Comparison of ENCODE assay signal across 8 cellular contexts in the genomic region with DNA sequence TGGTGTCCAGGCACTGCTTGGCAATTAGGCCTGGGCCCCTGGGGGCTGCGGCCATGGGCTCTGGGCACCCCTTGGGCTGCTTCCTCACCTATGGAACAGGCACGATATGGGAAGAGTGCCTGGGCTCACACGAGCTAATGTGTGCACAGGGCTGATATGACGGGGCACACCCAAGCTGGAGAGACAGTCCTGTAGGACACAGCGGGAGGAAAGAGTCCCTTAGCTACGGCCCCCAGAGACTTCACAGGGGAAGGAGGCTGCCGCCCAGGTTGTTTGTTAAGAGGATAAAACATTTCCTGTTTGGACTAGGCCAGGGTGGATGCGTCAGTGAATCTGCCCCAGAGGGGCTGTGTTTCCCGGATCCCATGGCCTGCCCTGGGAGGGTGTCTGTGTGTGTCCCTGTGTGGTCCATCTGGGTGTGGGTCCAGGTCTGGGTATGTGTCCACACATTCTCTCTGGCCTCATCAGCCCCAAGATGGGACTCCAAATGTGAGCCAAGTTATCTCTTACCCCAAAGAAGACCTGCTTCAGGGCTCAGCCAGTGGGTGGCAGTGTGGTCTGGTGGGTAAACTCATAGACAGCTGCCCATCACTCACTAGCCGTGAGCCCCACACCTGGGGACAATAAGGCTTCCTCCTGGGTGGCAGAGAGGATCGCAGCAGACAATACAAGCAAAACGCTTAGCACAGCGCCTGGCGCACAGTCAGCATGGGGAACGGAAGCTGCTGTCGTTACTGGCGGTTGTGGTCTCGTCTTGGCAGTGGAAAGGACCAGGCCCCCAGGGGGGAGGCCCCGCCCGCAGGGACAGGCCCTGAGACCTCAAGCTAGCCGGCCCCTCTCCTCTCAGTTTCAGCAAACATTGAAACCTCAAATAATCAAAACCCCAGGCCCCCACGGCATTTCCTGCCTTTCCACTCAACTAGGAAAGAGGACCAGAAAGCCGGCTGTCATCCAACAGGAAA. TPM values are rescaled to one million over a fixed set of nuclear protein-coding genes. Genes with fewer than 3 reads are reported as not detected.
DNase-seq lines count a peak whose midpoint lies in the region; ATAC-seq and TF ChIP-seq lines count a peak whose summit lies in the region.

No MANE protein-coding gene starts in this region.

- WGBS in spleen, 5 donors, result 5 to 11% (median 9%) methylated on average over 18 to 23 of the region's 23 CpGs

- peaks cover 3% of the 10 kb centered on the region for H3K4me1 Mint-ChIP-seq in glutamatergic neuron (ENCODE audit: low read depth, unreplicated experiment)

- TF ChIP-seq CTCF in glutamatergic neuron (IDR thresholded peaks at IDR 0.05; ENCODE audit: partially characterized antibody, unreplicated experiment) (no peak), spleen (IDR thresholded peaks at IDR 0.05 in 8 of 11, conservative IDR thresholded peaks at IDR 0.05 in 3 of 11) (peak in 7 of 11 experiments; percentile 14 to 34 (median 30))

- H3K36me3 Mint-ChIP-seq in glutamatergic neuron (ENCODE audit: unreplicated experiment), result no peaks in the 10 kb centered on the region

- H3K4me1 ChIP-seq in spleen, result peaks cover 33 to 66% (median 52%) of the 10 kb centered on the region in 6 donors

- peak overlapping the region in 1 of 8 donors; percentile 36 for H3K4me3 ChIP-seq in spleen

- H3K27ac ChIP-seq in spleen, result peak overlapping the region; percentile 60 to 91 (median 82)

- H3K9me3 Mint-ChIP-seq in glutamatergic neuron (ENCODE audit: unreplicated experiment), result peaks cover 3% of the 10 kb centered on the region

- H3K27me3 ChIP-seq in spleen (replicated peaks in 1 of 7), result peaks cover 0 to 60% (median 3%) of the 10 kb centered on the region in 7 donors

- peak; percentile 55 for DNase-seq in activated naive CD4-positive, alpha-beta T cell treated with Interleukin-2 at 50 U/mL for 16 hours
- no peak for DNase-seq in activated naive CD4-positive, alpha-beta T cell treated with anti-CD3 and anti-CD28 coated beads, Interleukin-2, amount 50 U/mL, for 16 hours
- DNase-seq in NCI-H748 (lab: John Stamatoyannopoulos, UW; ENCODE audit: unreplicated experiment) (peak; percentile 77), activated T-cell treated with anti-CD3 and anti-CD28 coated beads for 4 hours (peak; percentile 14), glutamatergic neuron (no peak), spleen (peak; percentile 88), NCI-H1436 treated with DMSO at 0.1 percent for 48 hours (lab: John Stamatoyannopoulos, UW) (no peak)

- TF ChIP-seq POLR2A in spleen (IDR thresholded peaks at IDR 0.05), result no peak

- peak; percentile 76 for ATAC-seq in HG02642 (IDR thresholded peaks at IDR 0.05; ENCODE audit: poor library complexity, unreplicated experiment)

- no peaks in the 10 kb centered on the region for H3K9me3 ChIP-seq in spleen

- no peak overlapping the region for H3K4me3 Mint-ChIP-seq in glutamatergic neuron (ENCODE audit: unreplicated experiment)

- no peaks in the 10 kb centered on the region for H3K36me3 ChIP-seq in spleen

- H3K27me3 Mint-ChIP-seq in glutamatergic neuron (ENCODE audit: unreplicated experiment), result peaks cover 10% of the 10 kb centered on the region

- peak overlapping the region; percentile 52 for H3K27ac Mint-ChIP-seq in glutamatergic neuron (ENCODE audit: unreplicated experiment)

- intact Hi-C loops in spleen (cut with DNase I; ENCODE audit: low total_unique reads), result no loop called here

RNA-seq across cellular contexts. Expression of gene EMID1, which starts 3.2 kb away (rescaled TPM):
- total RNA-seq in glutamatergic neuron (ENCODE audit: unreplicated experiment), result 0.76 TPM
- total RNA-seq in spleen, result 10 to 100 TPM; 38.0 to 90.3 (median 62.0) TPM
- 10 to 100 TPM; 18.5 to 62.6 (median 60.4) TPM for polyA plus RNA-seq in spleen

Comparison
In these comparisons a context has a peak if more than half of its experiments do, and no peak if none do; other contexts are left out.
1. DNase-seq: peak in activated naive CD4-positive, alpha-beta T cell treated with Interleukin-2 at 50 U/mL for 16 hours (single experiment), NCI-H748 (single experiment), activated T-cell treated with anti-CD3 and anti-CD28 coated beads for 4 hours (single experiment) and spleen (single experiment); none in activated naive CD4-positive, alpha-beta T cell treated with anti-CD3 and anti-CD28 coated beads, Interleukin-2, amount 50 U/mL, for 16 hours (single experiment), glutamatergic neuron (single experiment) and NCI-H1436 treated with DMSO at 0.1 percent for 48 hours (single experiment).
2. RNA of gene EMID1, which starts 3.2 kb away (total RNA-seq): 38.0 to 90.3 TPM in spleen; 0.76 TPM in glutamatergic neuron (single experiment); every median in the first group is over 10 times any median in the second.